8 cellular contexts compared by ENCODE assay signal in the genomic region with DNA sequence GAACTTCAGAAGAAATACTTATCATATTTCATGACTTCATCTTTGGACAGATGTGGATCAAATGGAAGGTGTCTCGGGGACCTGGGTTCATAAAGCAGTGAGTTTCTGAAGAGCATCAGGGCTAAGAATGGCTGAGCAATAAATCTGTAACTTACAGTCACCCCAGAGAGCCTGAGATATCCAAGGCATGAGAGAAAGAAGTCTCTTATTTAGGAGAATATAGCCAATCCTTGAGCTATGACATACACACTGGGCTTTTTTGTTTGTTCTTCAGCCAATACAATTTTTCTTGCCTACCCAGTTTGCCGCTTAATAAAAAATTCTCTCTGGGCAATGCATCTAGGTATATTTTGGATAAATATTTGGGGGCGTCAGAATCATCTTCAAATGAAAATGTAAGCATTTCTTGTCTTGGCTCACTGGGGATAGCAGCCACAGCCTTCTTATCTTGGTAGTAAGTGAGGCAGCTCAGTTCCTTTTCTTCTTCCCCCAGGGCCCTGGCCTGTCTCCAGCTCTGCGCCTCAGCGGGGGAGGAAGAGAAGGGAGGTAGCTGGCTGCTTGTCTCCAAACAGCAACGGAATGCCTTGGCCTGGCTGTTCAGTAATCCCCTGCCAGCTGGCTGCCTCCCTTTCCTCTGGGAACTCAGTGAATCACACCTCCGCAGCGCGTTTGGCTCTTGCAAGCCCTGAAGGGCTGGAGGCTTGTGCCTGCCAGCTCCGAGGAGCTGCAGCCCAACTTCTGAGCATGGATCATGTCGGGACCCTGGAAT.
DNase-seq lines count a peak whose midpoint lies in the region; ATAC-seq and TF ChIP-seq lines count a peak whose summit lies in the region.

No MANE protein-coding gene starts in this region.

- TF ChIP-seq POLR2A in sigmoid colon (IDR thresholded peaks at IDR 0.05) = no peak

- H3K4me1 ChIP-seq in sigmoid colon = peaks cover 0 to 44% (median 32%) of the 10 kb centered on the region in 4 donors

- H3K27ac Mint-ChIP-seq in activated CD8-positive, alpha-beta T cell treated with anti-CD3 and anti-CD28 coated beads for 36 hours = no peak overlapping the region

- no peak for TF ChIP-seq CTCF in sigmoid colon (IDR thresholded peaks at IDR 0.05)
- no peak for TF ChIP-seq CTCF in activated CD8-positive, alpha-beta T cell treated with anti-CD3 and anti-CD28 coated beads for 36 hours (IDR thresholded peaks at IDR 0.05)

- peak overlapping the region in 1 of 4 donors; percentile 4 for H3K4me3 ChIP-seq in sigmoid colon

- no peak overlapping the region for H3K4me3 Mint-ChIP-seq in activated CD8-positive, alpha-beta T cell treated with anti-CD3 and anti-CD28 coated beads for 36 hours

- no peaks in the 10 kb centered on the region for H3K4me1 Mint-ChIP-seq in activated CD8-positive, alpha-beta T cell treated with anti-CD3 and anti-CD28 coated beads for 36 hours (ENCODE audit: low read depth)

- POLR2A ChIA-PET in activated CD8-positive, alpha-beta T cell treated with anti-CD3 and anti-CD28 coated beads for 36 hours (lab: Charles Lee) = no interaction called here

- 16 to 23% methylated on average over 11 of the region's 11 CpGs for WGBS in sigmoid colon, 2 donors

- TF ChIP-seq EP300 in Ishikawa (IDR thresholded peaks at IDR 0.05; ENCODE audit: borderline replicate concordance) = no peak
- TF ChIP-seq EP300 in sigmoid colon (IDR thresholded peaks at IDR 0.05) = peak in 2 of 4 donors; percentile 6 to 27

- peaks cover 30% of the 10 kb centered on the region for H3K27me3 Mint-ChIP-seq in activated CD8-positive, alpha-beta T cell treated with anti-CD3 and anti-CD28 coated beads for 36 hours

- H3K9me3 Mint-ChIP-seq in activated CD8-positive, alpha-beta T cell treated with anti-CD3 and anti-CD28 coated beads for 36 hours = no peaks in the 10 kb centered on the region

- peak overlapping the region; percentile 60 to 80 (median 69) for H3K27ac ChIP-seq in sigmoid colon

- H3K36me3 ChIP-seq in sigmoid colon = no peaks in the 10 kb centered on the region

- TF ChIP-seq RAD21 in Ishikawa (IDR thresholded peaks at IDR 0.05; ENCODE audit: low read depth) = no peak

- H3K9me3 ChIP-seq in sigmoid colon = no peaks in the 10 kb centered on the region

- ATAC-seq in HG03039 (IDR thresholded peaks at IDR 0.05; ENCODE audit: unreplicated experiment) = no peak
- no peak for ATAC-seq in HG03097 (IDR thresholded peaks at IDR 0.05; ENCODE audit: low FRiP score, unreplicated experiment)
- no peak for ATAC-seq in GM18517 (IDR thresholded peaks at IDR 0.05; ENCODE audit: unreplicated experiment)
- ATAC-seq in activated CD8-positive, alpha-beta T cell treated with anti-CD3 and anti-CD28 coated beads for 36 hours = no peak

- DNase-seq in astrocyte of the hippocampus (ENCODE audit: low read depth, low spot score) (peak; percentile 99), hepatic stellate cell (ENCODE audit: low spot score) (peak; percentile 95), sigmoid colon (peak; percentile 99)
- DNase-seq in activated CD8-positive, alpha-beta T cell treated with anti-CD3 and anti-CD28 coated beads for 36 hours = no peak

- H3K36me3 Mint-ChIP-seq in activated CD8-positive, alpha-beta T cell treated with anti-CD3 and anti-CD28 coated beads for 36 hours (ENCODE audit: low read depth) = no peaks in the 10 kb centered on the region

- CTCF ChIA-PET in activated CD8-positive, alpha-beta T cell treated with anti-CD3 and anti-CD28 coated beads for 36 hours (lab: Charles Lee) = interaction anchor here (1.1 to 1.8 kb wide), 2 partner anchors 12 to 15 kb away, joined by 3 to 14 read pairs; no protein-coding TSS in a partner anchor

- intact Hi-C loops in sigmoid colon (cut with DNase I) = loop anchor here (5.0 kb wide), 1 partner anchor 742 kb away; no protein-coding TSS in a partner anchor
- intact Hi-C loops in activated CD8-positive, alpha-beta T cell treated with anti-CD3 and anti-CD28 coated beads for 36 hours (cut with micrococcal nuclease) = no loop called here

- no peaks in the 10 kb centered on the region for H3K27me3 ChIP-seq in sigmoid colon

TF ChIP-seq in Ishikawa, 13 proteins besides CTCF, POLR2A, EP300 and RAD21:
- TF ChIP-seq, protein P1, sequence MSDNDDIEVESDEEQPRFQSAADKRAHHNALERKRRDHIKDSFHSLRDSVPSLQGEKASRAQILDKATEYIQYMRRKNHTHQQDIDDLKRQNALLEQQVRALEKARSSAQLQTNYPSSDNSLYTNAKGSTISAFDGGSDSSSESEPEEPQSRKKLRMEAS (IDR thresholded peaks at IDR 0.05) = no peak
- TF ChIP-seq EGR1 (IDR thresholded peaks at IDR 0.05) (peak; percentile 43; the same call in 1 of the 2 replicates), CEBPB (IDR thresholded peaks at IDR 0.05) (no peak), YY1 (IDR thresholded peaks at IDR 0.05; ENCODE audit: low read depth) (no peak), TCF12 (IDR thresholded peaks at IDR 0.05; ENCODE audit: low read depth) (0 out of 2 replicates have a peak, but pooled peaks have one; percentile 19), CREB1 (IDR thresholded peaks at IDR 0.05; ENCODE audit: low read depth) (no peak), NFIC (IDR thresholded peaks at IDR 0.05) (peak; percentile 54), FOXM1 (IDR thresholded peaks at IDR 0.05; ENCODE audit: borderline replicate concordance, low read depth) (no peak), REST (IDR thresholded peaks at IDR 0.05; ENCODE audit: low read depth) (no peak), TEAD4 (IDR thresholded peaks at IDR 0.05) (no peak), USF1 (IDR thresholded peaks at IDR 0.05) (no peak), TAF1 (IDR thresholded peaks at IDR 0.05; ENCODE audit: low read depth) (no peak), ZBTB7A (IDR thresholded peaks at IDR 0.05; ENCODE audit: low read depth) (no peak)
